19 cellular contexts compared by ENCODE assay signal in genomic region chr18:11119962-11120361, GRCh38. TPM values are rescaled to one million over a fixed set of nuclear protein-coding genes. Genes with fewer than 3 reads are reported as not detected.
DNase-seq lines count a peak whose midpoint lies in the region; TF ChIP-seq lines count a peak whose summit lies in the region.
"Had no signal": no experiment of that assay in that cellular context is flagged by ENCODE, and none has a peak within 500 bp of the region (broad histone marks: within the 10 kb centered on the region; RNA-seq: fewer than 3 reads in every experiment).

No MANE protein-coding gene starts in this region.

- no peaks in the 10 kb centered on the region for H3K9me3 ChIP-seq in skeletal muscle satellite cell (replicated peaks; ENCODE audit: low read length)
- H3K9me3 ChIP-seq: BLaER1, tibial artery had no signal

- TF ChIP-seq CTCF in fibroblast of the aortic adventitia (IDR thresholded peaks at IDR 0.05; ENCODE audit: insufficient read depth, low read length) (no peak), GM20000 (IDR thresholded peaks at IDR 0.05; ENCODE audit: extremely low read depth, missing control alignments) (no peak)

- no peaks in the 10 kb centered on the region for H3K27me3 ChIP-seq in skeletal muscle satellite cell (ENCODE audit: control insufficient read depth, insufficient read depth, low read length)
- H3K27me3 ChIP-seq: BLaER1, tibial artery had no signal

- peak overlapping the region; percentile 33 for H3K4me2 ChIP-seq in skeletal muscle satellite cell (ENCODE audit: low read length)
- H3K4me2 ChIP-seq: BLaER1 had no signal

- H3K4me3 ChIP-seq in fibroblast of the aortic adventitia (ENCODE audit: low read depth, low read length), result no peak overlapping the region
- H3K4me3 ChIP-seq in skeletal muscle satellite cell (ENCODE audit: low read length), result no peak overlapping the region
- H3K4me3 ChIP-seq: BLaER1, tibial artery had no signal

- DNase-seq in EH (ENCODE audit: low read depth) (peak; percentile 72), M059J (ENCODE audit: low read depth) (peak; percentile 84), fibroblast of the aortic adventitia (ENCODE audit: low read depth) (peak; percentile 26), NCI-H774 (lab: John Stamatoyannopoulos, UW) (no peak), GM20000 (ENCODE audit: low spot score) (no peak), NOMO-1 (lab: John Stamatoyannopoulos, UW; ENCODE audit: unreplicated experiment in 2 of 2) (no peak), occipital lobe (lab: John Stamatoyannopoulos, UW) (no peak)
- DNase-seq: activated effector memory CD4-positive, alpha-beta T cell treated with anti-CD3 and anti-CD28 coated beads, Interleukin-2, amount 50 U/mL, for 16 hours; DMS153; naive thymus-derived CD4-positive, alpha-beta T cell; NCI-H2029; NCI-H748 treated with DMSO at 0.1 percent for 48 hours; retina; RPMI8226; T-cell; tibial artery had no signal

- H3K36me3 ChIP-seq in skeletal muscle satellite cell (ENCODE audit: insufficient read depth, low read length), result no peaks in the 10 kb centered on the region
- H3K36me3 ChIP-seq: BLaER1, tibial artery had no signal

- peaks cover 27% of the 10 kb centered on the region for H3K4me1 ChIP-seq in skeletal muscle satellite cell (ENCODE audit: control insufficient read depth, insufficient read depth, low read length)
- H3K4me1 ChIP-seq: BLaER1, tibial artery had no signal

- H3K9ac ChIP-seq in skeletal muscle satellite cell (ENCODE audit: low read depth, low read length), result no peak overlapping the region
- H3K9ac ChIP-seq: BLaER1 had no signal

RNA-seq across cellular contexts. Expression of gene PIEZO2, which starts 29.4 kb away (rescaled TPM):
- total RNA-seq in M059J (2014; rRNA removed; shearing (Covaris generic)), result 11.7 and 22.9 TPM in 2 replicates
- total RNA-seq in fibroblast of the aortic adventitia (ENCODE audit: low replicate concordance), result 1.6 and 40.2 TPM in 2 replicates
- total RNA-seq in skeletal muscle satellite cell (2012; rRNA removed), result not detected in 2 replicates
- 8.0 TPM for total RNA-seq in occipital lobe
- total RNA-seq: activated CD8-positive, alpha-beta memory T cell treated with anti-CD3 and anti-CD28 coated beads for 36 hours; naive thymus-derived CD4-positive, alpha-beta T cell had no signal

Comparison
In these comparisons a context has a peak if more than half of its experiments do, and no peak if none do; other contexts are left out.
1. DNase-seq: peak in EH (single experiment), M059J (single experiment) and fibroblast of the aortic adventitia (single experiment); none in NCI-H774 (single experiment), GM20000 (single experiment), NOMO-1 (0 of 2) and occipital lobe (single experiment).